ENCODE assay signal across 8 cellular contexts in the genomic region with DNA sequence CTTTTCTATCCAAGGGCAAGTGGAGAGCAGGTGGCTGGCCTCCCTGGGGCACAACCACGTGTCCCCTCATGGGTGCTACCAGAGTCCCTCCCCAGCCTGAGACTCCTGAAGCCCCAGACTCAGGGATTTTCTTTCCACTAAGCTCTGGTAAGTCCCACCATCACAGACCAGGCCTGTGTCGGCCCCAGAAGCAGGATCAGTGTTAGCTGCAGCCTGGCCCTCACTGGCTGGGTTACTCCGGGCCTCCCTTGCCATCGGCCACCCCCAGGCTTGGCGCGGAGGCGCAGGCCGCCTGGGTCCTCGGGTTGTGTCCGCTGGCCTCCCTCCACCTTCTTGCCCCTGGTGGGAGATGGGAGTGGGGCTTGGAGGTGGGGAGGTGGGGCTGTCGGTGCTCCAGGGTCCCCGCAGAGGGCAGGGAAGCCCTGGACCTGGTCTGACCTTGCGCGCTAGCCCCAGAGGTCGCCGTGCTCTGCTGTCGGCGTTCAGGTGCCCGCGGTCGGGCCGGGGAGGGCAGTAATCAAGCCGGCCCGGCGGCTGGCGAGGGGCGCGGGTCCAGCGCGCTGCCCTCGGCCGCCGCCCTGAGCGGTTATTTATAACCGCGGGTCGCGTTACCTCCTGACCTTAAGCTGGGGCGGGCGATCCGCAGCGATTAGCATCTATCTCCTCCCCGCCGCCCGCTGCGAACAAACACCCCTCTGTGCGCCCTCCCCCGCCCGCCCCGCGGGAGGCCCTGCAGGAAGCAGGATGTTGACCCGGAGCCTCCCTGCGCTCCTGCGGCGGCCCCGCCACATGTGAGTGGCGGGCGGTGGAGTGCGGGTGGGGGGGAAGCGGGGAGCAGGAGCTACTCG.
DNase-seq lines count a peak whose midpoint lies in the region; ATAC-seq and TF ChIP-seq lines count a peak whose summit lies in the region.

No MANE protein-coding gene starts in this region.

- DNase-seq in Calu3, result peak; percentile 94
- peak; percentile 95 for DNase-seq in SK-MEL-5 (ENCODE audit: low read depth, low spot score)
- DNase-seq in activated naive CD4-positive, alpha-beta T cell treated with anti-CD3 and anti-CD28 coated beads, Interleukin-2, amount 10 ng/mL, durations not matched to agents 7 days and 5 days, result peak; percentile 92
- peak; percentile 86 for DNase-seq in left cardiac atrium
- peak; percentile 63 for DNase-seq in progenitor cell of endocrine pancreas (ENCODE audit: low spot score, unreplicated experiment)
- DNase-seq in upper lobe of left lung, result peak; percentile 92 to 95

- WGBS in upper lobe of left lung, 2 donors, result 3 to 23% methylated on average over 7 to 10 of the region's 61 CpGs

- H3K4me3 Mint-ChIP-seq in Calu3 (ENCODE audit: low read depth, unreplicated experiment) (peak overlapping the region; percentile 68), progenitor cell of endocrine pancreas (ENCODE audit: low read depth) (peak overlapping the region; percentile 40)
- peak overlapping the region; percentile 83 for H3K4me3 Mint-ChIP-seq in activated naive CD4-positive, alpha-beta T cell treated with anti-CD3 and anti-CD28 coated beads, Interleukin-2, amount 10 ng/mL, durations not matched to agents 7 days and 5 days

- peak in 1 of 4 donors; percentile 14 for TF ChIP-seq EP300 in upper lobe of left lung (IDR thresholded peaks at IDR 0.05)

- no peak overlapping the region for H3K27ac ChIP-seq in HUES48 (ENCODE audit: low read depth, low read length)
- peak overlapping the region; percentile 79 to 92 (median 90) for H3K27ac ChIP-seq in upper lobe of left lung

- H3K27ac Mint-ChIP-seq in Calu3 (ENCODE audit: unreplicated experiment) (no peak overlapping the region), progenitor cell of endocrine pancreas (peak overlapping the region; percentile 79)
- H3K27ac Mint-ChIP-seq in activated naive CD4-positive, alpha-beta T cell treated with anti-CD3 and anti-CD28 coated beads, Interleukin-2, amount 10 ng/mL, durations not matched to agents 7 days and 5 days, result peak overlapping the region; percentile 90

- no peaks in the 10 kb centered on the region for H3K36me3 ChIP-seq in HUES48 (ENCODE audit: control insufficient read depth, insufficient read depth, low read length)
- H3K36me3 ChIP-seq in upper lobe of left lung, result no peaks in the 10 kb centered on the region

- intact Hi-C loops in Calu3 (cut with micrococcal nuclease; ENCODE audit: unreplicated experiment) (no loop called here), left cardiac atrium (cut with DNase I) (no loop called here)

- H3K9me3 ChIP-seq in HUES48 (ENCODE audit: control insufficient read depth, insufficient read depth, low read length) (no peaks in the 10 kb centered on the region), upper lobe of left lung (no peaks in the 10 kb centered on the region)

- H3K36me3 Mint-ChIP-seq in Calu3 (ENCODE audit: insufficient read depth, unreplicated experiment) (peaks cover 22% of the 10 kb centered on the region), progenitor cell of endocrine pancreas (ENCODE audit: insufficient read depth) (no peaks in the 10 kb centered on the region)
- peaks cover 11% of the 10 kb centered on the region for H3K36me3 Mint-ChIP-seq in activated naive CD4-positive, alpha-beta T cell treated with anti-CD3 and anti-CD28 coated beads, Interleukin-2, amount 10 ng/mL, durations not matched to agents 7 days and 5 days

- peak; percentile 84 to 85 for ATAC-seq in left cardiac atrium
- peak; percentile 82 to 84 for ATAC-seq in upper lobe of left lung (ENCODE audit: low FRiP score in 2 of 2)
- no peak for ATAC-seq in GM21367 (IDR thresholded peaks at IDR 0.05; ENCODE audit: unreplicated experiment)

- H3K4me3 ChIP-seq in HUES48 (ENCODE audit: low read depth, low read length) (peak overlapping the region; percentile 49), upper lobe of left lung (peak overlapping the region in 3 of 4 donors; percentile 47 to 61 (median 49))

- in situ Hi-C loops in SK-MEL-5 (cut with HindIII; ENCODE audit: low pct_unique_long_range_greater_than_20kb, low sequenced_read_pairs), result no loop called here

- H3K4me1 ChIP-seq in HUES48 (ENCODE audit: control insufficient read depth, insufficient read depth, low read length) (peaks cover 17% of the 10 kb centered on the region), upper lobe of left lung (peaks cover 21 to 39% (median 29%) of the 10 kb centered on the region in 4 donors)

- peak overlapping the region; percentile 45; the same call in 1 of the 2 replicates for H3K9ac ChIP-seq in HUES48 (ENCODE audit: low read depth, low read length)

- H3K27me3 Mint-ChIP-seq in Calu3 (ENCODE audit: unreplicated experiment), result no peaks in the 10 kb centered on the region
- H3K27me3 Mint-ChIP-seq in activated naive CD4-positive, alpha-beta T cell treated with anti-CD3 and anti-CD28 coated beads, Interleukin-2, amount 10 ng/mL, durations not matched to agents 7 days and 5 days, result no peaks in the 10 kb centered on the region
- H3K27me3 Mint-ChIP-seq in progenitor cell of endocrine pancreas, result peaks cover 4% of the 10 kb centered on the region

- no peak for TF ChIP-seq CTCF in Calu3 (IDR thresholded peaks at IDR 0.05; ENCODE audit: unreplicated experiment)
- TF ChIP-seq CTCF in progenitor cell of endocrine pancreas (IDR thresholded peaks at IDR 0.05; ENCODE audit: unreplicated experiment), result peak; percentile 35
- peak in 2 of 6 experiments; percentile 42 to 61 for TF ChIP-seq CTCF in upper lobe of left lung (IDR thresholded peaks at IDR 0.05)

- H3K27me3 ChIP-seq in HUES48 (ENCODE audit: control insufficient read depth, insufficient read depth, low read length) (peaks cover 27% of the 10 kb centered on the region), upper lobe of left lung (no peaks in the 10 kb centered on the region)

- H3K4me1 Mint-ChIP-seq in Calu3 (ENCODE audit: low read depth, unreplicated experiment), result peaks cover 55% of the 10 kb centered on the region
- H3K4me1 Mint-ChIP-seq in activated naive CD4-positive, alpha-beta T cell treated with anti-CD3 and anti-CD28 coated beads, Interleukin-2, amount 10 ng/mL, durations not matched to agents 7 days and 5 days, result peaks cover 50% of the 10 kb centered on the region
- peaks cover 14% of the 10 kb centered on the region for H3K4me1 Mint-ChIP-seq in progenitor cell of endocrine pancreas (ENCODE audit: low read depth)

- peak in 3 of 4 donors; percentile 47 to 83 (median 67) for TF ChIP-seq POLR2A in upper lobe of left lung (IDR thresholded peaks at IDR 0.05)

- no TSS peak for BruUV-seq in Calu3 (replicated peaks; lab: Mats Ljungman, UMichigan)

- CTCF ChIA-PET in Calu3 (lab: Charles Lee), result interaction anchor here (0.6 to 1.6 kb wide), 13 partner anchors 9 to 161 kb away, joined by 3 to 14 read pairs (median 4); partner anchors contain the start of gene TOB1
- CTCF ChIA-PET in activated naive CD4-positive, alpha-beta T cell treated with anti-CD3 and anti-CD28 coated beads, Interleukin-2, amount 10 ng/mL, durations not matched to agents 7 days and 5 days (lab: Charles Lee), result interaction anchor here (0.9 to 2.1 kb wide), 8 partner anchors 13 to 94 kb away, joined by 3 to 14 read pairs (median 4); partner anchors contain the start of gene TOB1

- H3K9me3 Mint-ChIP-seq in Calu3 (ENCODE audit: low read depth, unreplicated experiment), result no peaks in the 10 kb centered on the region
- H3K9me3 Mint-ChIP-seq in activated naive CD4-positive, alpha-beta T cell treated with anti-CD3 and anti-CD28 coated beads, Interleukin-2, amount 10 ng/mL, durations not matched to agents 7 days and 5 days, result no peaks in the 10 kb centered on the region
- H3K9me3 Mint-ChIP-seq in progenitor cell of endocrine pancreas (ENCODE audit: low read depth), result no peaks in the 10 kb centered on the region
